Comparison of ENCODE assay signal across 13 cellular contexts in the genomic region with DNA sequence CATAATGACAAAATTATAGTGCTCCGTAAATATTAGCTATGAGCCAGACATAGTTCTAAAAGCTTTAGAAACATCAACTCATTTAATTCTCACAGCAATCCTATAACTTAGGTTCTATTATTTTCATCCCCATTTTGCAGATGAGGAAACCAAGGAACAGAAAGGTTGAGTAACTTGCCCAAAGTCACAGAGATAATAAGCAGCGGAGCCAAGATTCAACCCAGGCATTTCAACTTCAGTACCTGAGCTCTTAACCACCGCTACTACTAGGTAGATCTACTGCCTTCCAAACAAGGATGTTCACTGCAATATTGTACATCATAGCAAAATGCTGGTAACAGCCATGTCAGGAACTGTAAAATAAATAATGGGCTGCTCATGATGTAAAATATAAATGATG. TPM values are rescaled to one million over a fixed set of nuclear protein-coding genes. Genes with fewer than 3 reads are reported as not detected.
A peak's percentile ranks its signal among the peaks of the same experiment; 100 is the strongest.
DNase-seq lines count a peak whose midpoint lies in the region; ATAC-seq, FAIRE-seq and TF ChIP-seq lines count a peak whose summit lies in the region.
"Had no signal": no experiment of that assay in that cellular context is flagged by ENCODE, and none has a peak within 500 bp of the region (broad histone marks: within the 10 kb centered on the region; RNA-seq: fewer than 3 reads in every experiment).

No MANE protein-coding gene starts in this region.

- no peaks in the 10 kb centered on the region for H3K9me3 Mint-ChIP-seq in activated naive CD4-positive, alpha-beta T cell treated with anti-CD3 and anti-CD28 coated beads, Interleukin-2, amount 10 ng/mL, durations not matched to agents 7 days and 5 days

- peak; percentile 26 for DNase-seq in activated naive CD4-positive, alpha-beta T cell treated with anti-CD3 and anti-CD28 coated beads, Interleukin-2, amount 10 ng/mL, durations not matched to agents 7 days and 5 days
- no peak for DNase-seq in activated naive CD4-positive, alpha-beta T cell (lab: John Stamatoyannopoulos, UW)
- DNase-seq in Peyer's patch, result no peak
- DNase-seq in endothelial cell of umbilical vein (ENCODE audit: low read depth, low spot score), result peak; percentile 13
- no peak for DNase-seq in cerebellum (ENCODE audit: low spot score)
- DNase-seq: GDM1, midbrain, NCI-H2171 had no signal

- CTCF ChIA-PET in activated naive CD4-positive, alpha-beta T cell treated with anti-CD3 and anti-CD28 coated beads, Interleukin-2, amount 10 ng/mL, durations not matched to agents 7 days and 5 days (lab: Charles Lee), result interaction anchor here (0.7 to 1.8 kb wide), 6 partner anchors 14 to 82 kb away, joined by 3 to 10 read pairs (median 4); a partner anchor contains a TSS
- CTCF ChIA-PET in endothelial cell of umbilical vein (lab: Charles Lee), result interaction anchor here (1.3 to 1.5 kb wide), 2 partner anchors 13 to 40 kb away, joined by 3 to 4 read pairs; a partner anchor contains a TSS

- no TSS peak for BruUV-seq in endothelial cell of umbilical vein (replicated peaks; lab: Mats Ljungman, UMichigan)

- POLR2A ChIA-PET in endothelial cell of umbilical vein (lab: Charles Lee), result interaction anchor here (0.6 kb wide), 1 partner anchor 85 kb away, joined by 3 read pairs; no protein-coding TSS in a partner anchor

- peaks cover 0 to 51% (median 14%) of the 10 kb centered on the region in 4 donors for H3K4me1 ChIP-seq in Peyer's patch
- H3K4me1 ChIP-seq in endothelial cell of umbilical vein (ENCODE audit: control insufficient read depth, extremely low read depth, insufficient read depth, low read length), result peaks cover 54% of the 10 kb centered on the region
- peaks cover 20% of the 10 kb centered on the region for H3K4me1 ChIP-seq in thymus (ENCODE audit: control insufficient read depth, insufficient read depth, low read length)

- WGBS in thymus, result 76% methylated on average over 3 of the region's 3 CpGs

- H3K27ac Mint-ChIP-seq in activated naive CD4-positive, alpha-beta T cell treated with anti-CD3 and anti-CD28 coated beads, Interleukin-2, amount 10 ng/mL, durations not matched to agents 7 days and 5 days, result peak overlapping the region; percentile 99

- no peaks in the 10 kb centered on the region for H3K27me3 Mint-ChIP-seq in activated naive CD4-positive, alpha-beta T cell treated with anti-CD3 and anti-CD28 coated beads, Interleukin-2, amount 10 ng/mL, durations not matched to agents 7 days and 5 days

- peaks cover 2% of the 10 kb centered on the region for H4K20me1 ChIP-seq in endothelial cell of umbilical vein (replicated peaks; ENCODE audit: control insufficient read depth, extremely low read depth, insufficient read depth, low read length)

- H3K4me2 ChIP-seq in endothelial cell of umbilical vein (ENCODE audit: insufficient read depth, low read length), result peak overlapping the region; percentile 100

- H2AFZ ChIP-seq in endothelial cell of umbilical vein (ENCODE audit: low read depth, low read length), result no peak overlapping the region

- H3K36me3 Mint-ChIP-seq in activated naive CD4-positive, alpha-beta T cell treated with anti-CD3 and anti-CD28 coated beads, Interleukin-2, amount 10 ng/mL, durations not matched to agents 7 days and 5 days, result peaks cover 54% of the 10 kb centered on the region

- no peaks in the 10 kb centered on the region for H3K9me1 ChIP-seq in endothelial cell of umbilical vein (replicated peaks; ENCODE audit: control insufficient read depth, extremely low read depth, insufficient read depth, low read length)

- H3K9ac ChIP-seq in endothelial cell of umbilical vein (replicated peaks; ENCODE audit: extremely low read depth, insufficient read depth, low read length), result no peak overlapping the region

- H3K4me3 ChIP-seq in Peyer's patch (peak overlapping the region in 3 of 4 donors; percentile 20 to 35 (median 35)), endothelial cell of umbilical vein (replicated peaks in 1 of 3; ENCODE audit: insufficient read depth in 1 of 3, low read depth in 1 of 3, low read length in 3 of 3) (peak overlapping the region in 2 of 3 experiments; percentile 51 to 97), thymus (ENCODE audit: low read length) (peak overlapping the region; percentile 34)

- dilution Hi-C loops in endothelial cell of umbilical vein (cut with MboI; ENCODE audit: extremely low pct_ligation_motif_present, low sequenced_read_pairs), result no loop called here

- peaks cover 0 to 9% (median 0%) of the 10 kb centered on the region in 3 donors for H3K36me3 ChIP-seq in Peyer's patch
- H3K36me3 ChIP-seq in endothelial cell of umbilical vein (ENCODE audit: control insufficient read depth in 2 of 2, extremely low read depth in 1 of 2, insufficient read depth in 2 of 2, low read length in 2 of 2), result peaks cover 0 to 2% of the 10 kb centered on the region in 2 experiments
- no peaks in the 10 kb centered on the region for H3K36me3 ChIP-seq in thymus (ENCODE audit: control insufficient read depth, insufficient read depth)
- H3K36me3 ChIP-seq: breast epithelium had no signal

- intact Hi-C loops in endothelial cell of umbilical vein (cut with micrococcal nuclease), result no loop called here

- TF ChIP-seq POLR2A in Peyer's patch (IDR thresholded peaks at IDR 0.05), result no peak
- TF ChIP-seq POLR2A in endothelial cell of umbilical vein (IDR thresholded peaks at IDR 0.05; ENCODE audit: low read depth, low read length), result no peak
- no peak for TF ChIP-seq POLR2A in GM18505 (IDR thresholded peaks at IDR 0.05; ENCODE audit: borderline replicate concordance, extremely low read depth, insufficient read depth, insufficient read length)

- H3K27me3 ChIP-seq in Peyer's patch (no peaks in the 10 kb centered on the region), endothelial cell of umbilical vein (ENCODE audit: control insufficient read depth in 2 of 2, insufficient read depth in 2 of 2, low read length in 2 of 2) (no peaks in the 10 kb centered on the region), thymus (ENCODE audit: control insufficient read depth, insufficient read depth) (no peaks in the 10 kb centered on the region)
- H3K27me3 ChIP-seq: breast epithelium had no signal

- peaks cover 71% of the 10 kb centered on the region for H3K4me1 Mint-ChIP-seq in activated naive CD4-positive, alpha-beta T cell treated with anti-CD3 and anti-CD28 coated beads, Interleukin-2, amount 10 ng/mL, durations not matched to agents 7 days and 5 days

- H3K27ac ChIP-seq in Peyer's patch (peak overlapping the region in 2 of 4 donors; percentile 74 to 83), endothelial cell of umbilical vein (ENCODE audit: insufficient read depth, low read depth, low read length) (no peak overlapping the region), thymus (ENCODE audit: low read depth) (no peak overlapping the region)

- H3K79me2 ChIP-seq in endothelial cell of umbilical vein (ENCODE audit: control insufficient read depth, insufficient read depth, low read length), result peaks cover 87% of the 10 kb centered on the region

- H3K9me3 ChIP-seq in Peyer's patch (no peaks in the 10 kb centered on the region), endothelial cell of umbilical vein (replicated peaks; ENCODE audit: control insufficient read depth, insufficient read depth, low read length) (no peaks in the 10 kb centered on the region), thymus (ENCODE audit: control insufficient read depth) (no peaks in the 10 kb centered on the region)
- H3K9me3 ChIP-seq: breast epithelium had no signal

- FAIRE-seq in endothelial cell of umbilical vein (lab: Jason Lieb, UNC), result no peak

- ATAC-seq in GM18505 (IDR thresholded peaks at IDR 0.05; ENCODE audit: unreplicated experiment) (no peak), GM18520 (IDR thresholded peaks at IDR 0.05; ENCODE audit: unreplicated experiment) (no peak)
- ATAC-seq: sciatic nerve had no signal

- TF ChIP-seq CTCF in Peyer's patch (IDR thresholded peaks at IDR 0.05) (no peak), endothelial cell of umbilical vein (IDR thresholded peaks at IDR 0.05; ENCODE audit: extremely low read depth in 1 of 2, insufficient read depth in 1 of 2, low read depth in 1 of 2, low read length in 2 of 2) (no peak)

- peak overlapping the region; percentile 90 for H3K4me3 Mint-ChIP-seq in activated naive CD4-positive, alpha-beta T cell treated with anti-CD3 and anti-CD28 coated beads, Interleukin-2, amount 10 ng/mL, durations not matched to agents 7 days and 5 days

TF ChIP-seq in endothelial cell of umbilical vein, 7 proteins besides CTCF, POLR2A, EP300 and RAD21:
- TF ChIP-seq JUN (IDR thresholded peaks at IDR 0.05; ENCODE audit: borderline replicate concordance, insufficient read depth, insufficient read length, low read depth), result no peak
- no peak for TF ChIP-seq POLR2AphosphoS5 (IDR thresholded peaks at IDR 0.05; ENCODE audit: insufficient read depth, low read depth, low read length)
- TF ChIP-seq MYC (IDR thresholded peaks at IDR 0.05; ENCODE audit: low read depth, low read length), result no peak
- no peak for TF ChIP-seq GATA2 (IDR thresholded peaks at IDR 0.05; ENCODE audit: insufficient read depth, insufficient read length, low read depth, low read length)
- no peak for TF ChIP-seq FOS (IDR thresholded peaks at IDR 0.05; ENCODE audit: borderline replicate concordance, insufficient read depth, low read length)
- no peak for TF ChIP-seq EZH2 (IDR thresholded peaks at IDR 0.05; ENCODE audit: borderline replicate concordance, low read depth, low read length, severe bottlenecking)
- TF ChIP-seq, protein P1, sequence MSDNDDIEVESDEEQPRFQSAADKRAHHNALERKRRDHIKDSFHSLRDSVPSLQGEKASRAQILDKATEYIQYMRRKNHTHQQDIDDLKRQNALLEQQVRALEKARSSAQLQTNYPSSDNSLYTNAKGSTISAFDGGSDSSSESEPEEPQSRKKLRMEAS (IDR thresholded peaks at IDR 0.05; ENCODE audit: insufficient read depth, insufficient read length), result no peak

RNA-seq across cellular contexts. Expression of a gene that starts 39.9 kb away (rescaled TPM):
- total RNA-seq in Peyer's patch (100 to 1,000 TPM in 2 of 4 donors, 10 to 100 TPM in 2; 77.7 to 145 (median 106) TPM), endothelial cell of umbilical vein (61.2 and 62.5 TPM in 2 replicates), cerebellum (17.1 TPM)
- polyA plus RNA-seq in endothelial cell of umbilical vein (28.6 and 31.8 TPM in 2 replicates), thymus (64.2 TPM)
- 26.3 and 29.4 TPM in 2 replicates for polyA plus RNA-seq in endothelial cell of umbilical vein (2011; cell fraction: cytosol; rRNA removed)
- polyA plus RNA-seq in endothelial cell of umbilical vein (2011; cell fraction: nucleus; rRNA removed), result 49.6 TPM in 2 replicates
- polyA plus RNA-seq in endothelial cell of umbilical vein (2012), result 49.5 and 49.7 TPM in 2 replicates
- 57.9 and 67.6 TPM in 2 replicates for polyA minus RNA-seq in endothelial cell of umbilical vein
- polyA minus RNA-seq in endothelial cell of umbilical vein (2011; cell fraction: cytosol; rRNA and poly(A)+ RNA removed), result 12.8 TPM
- 81.5 and 119 TPM in 2 replicates for polyA minus RNA-seq in endothelial cell of umbilical vein (2011; cell fraction: nucleus; rRNA and poly(A)+ RNA removed)

Comparison
In these comparisons a context has a peak if more than half of its experiments do, and no peak if none do; other contexts are left out.
1. DNase-seq: peak in activated naive CD4-positive, alpha-beta T cell treated with anti-CD3 and anti-CD28 coated beads, Interleukin-2, amount 10 ng/mL, durations not matched to agents 7 days and 5 days (single experiment) and endothelial cell of umbilical vein (single experiment); none in activated naive CD4-positive, alpha-beta T cell (0 of 4), Peyer's patch (0 of 3) and cerebellum (single experiment).
2. Peak in every context shown above with its lines, with median percentiles within 50 percentile points of each other: H3K4me3 ChIP-seq.